8 cellular contexts compared by ENCODE assay signal in the genomic region with DNA sequence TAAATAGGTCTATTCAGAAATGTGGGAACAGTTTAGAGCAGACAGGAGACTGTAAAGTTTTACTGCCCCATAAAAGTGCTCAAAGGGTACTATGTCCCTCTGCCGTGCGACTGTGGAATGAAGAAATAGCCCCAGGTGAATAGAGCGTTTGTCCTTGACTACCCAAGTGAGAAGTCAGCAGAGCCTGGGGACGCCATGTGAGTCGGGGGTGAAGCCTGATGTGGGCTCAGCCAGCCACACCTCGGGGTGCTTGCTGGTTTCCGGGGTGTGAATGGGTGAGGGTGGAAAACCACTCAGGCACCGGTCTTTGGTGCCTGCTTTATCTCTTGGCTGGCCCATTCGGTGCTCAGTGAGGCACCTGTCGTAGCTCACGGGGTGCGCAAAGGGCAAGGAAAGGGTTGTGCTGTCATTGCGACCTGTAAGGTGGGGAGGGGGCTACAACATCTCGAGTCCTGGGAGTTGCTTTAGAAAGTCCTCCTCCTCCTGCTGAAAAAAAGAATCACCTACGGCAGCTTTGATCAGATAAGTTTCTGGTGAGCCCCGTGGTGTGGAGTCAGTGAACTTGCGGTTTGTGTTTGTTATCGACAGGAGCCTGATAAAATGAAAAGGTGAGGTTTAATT. TPM values are rescaled to one million over a fixed set of nuclear protein-coding genes. Genes with fewer than 3 reads are reported as not detected.
DNase-seq lines count a peak whose midpoint lies in the region; ATAC-seq, FAIRE-seq and TF ChIP-seq lines count a peak whose summit lies in the region.

No MANE protein-coding gene starts in this region.

- no peaks in the 10 kb centered on the region for H3K27me3 ChIP-seq in pancreas

- H3K27ac ChIP-seq in coronary artery = no peak overlapping the region
- H3K27ac ChIP-seq in pancreas = peak overlapping the region; percentile 61 to 87 (median 75)

- FAIRE-seq in pancreas (lab: Jason Lieb, UNC) = no peak

- no peaks in the 10 kb centered on the region for H3K9me3 ChIP-seq in pancreas

- intact Hi-C loops in pancreas (cut with DNase I) = loop anchor here in 1 of 3 donors (5.0 kb wide), 1 partner anchor 112 kb away; no protein-coding TSS in a partner anchor

- ATAC-seq in GM21737 (IDR thresholded peaks at IDR 0.05; ENCODE audit: unreplicated experiment) (peak; percentile 55), pancreas (peak; percentile 61 to 72 (median 66))

- H3K4me3 ChIP-seq in coronary artery (peak overlapping the region; percentile 61), pancreas (peak overlapping the region; percentile 28 to 49 (median 40))

- 26 to 34% methylated on average over 18 of the region's 18 CpGs for WGBS in pancreas, 2 donors

- H3K36me3 ChIP-seq in pancreas = no peaks in the 10 kb centered on the region

- peaks cover 0 to 3% (median 0%) of the 10 kb centered on the region in 3 donors for H3K4me1 ChIP-seq in pancreas

- DNase-seq in T-helper 1 cell (peak; percentile 7 to 31 (median 28)), coronary artery (ENCODE audit: low spot score) (no peak), pancreas (peak; percentile 17 to 60 (median 35)), AML-193 (lab: John Stamatoyannopoulos, UW) (no peak), NOMO-1 (lab: John Stamatoyannopoulos, UW; ENCODE audit: unreplicated experiment in 2 of 2) (no peak), SK-N-DZ (ENCODE audit: low spot score) (no peak), UCSD-AML1 (lab: John Stamatoyannopoulos, UW; ENCODE audit: unreplicated experiment) (no peak)

- TF ChIP-seq CTCF in coronary artery (IDR thresholded peaks at IDR 0.05) (no peak), pancreas (IDR thresholded peaks at IDR 0.05) (no peak)

RNA-seq across cellular contexts. Expression of a gene that starts 0.9 kb away (rescaled TPM):
- total RNA-seq in pancreas = 10 to 100 TPM; 17.6 to 39.2 (median 25.5) TPM
- polyA plus RNA-seq in pancreas = 10 to 100 TPM; 11.0 to 11.9 TPM
- polyA plus RNA-seq in SK-N-DZ (2014; cell fraction: cytosol; rRNA removed) = 27.6 and 36.5 TPM in 2 replicates
- 18.9 and 20.8 TPM in 2 replicates for polyA plus RNA-seq in SK-N-DZ (2014; cell fraction: nucleus; rRNA removed)

Comparison
In these comparisons a context has a peak if more than half of its experiments do, and no peak if none do; other contexts are left out.
1. DNase-seq: peak in T-helper 1 cell (5 of 5) and pancreas (6 of 6); none in coronary artery (single experiment), AML-193 (0 of 2), NOMO-1 (0 of 2), SK-N-DZ (single experiment) and UCSD-AML1 (single experiment).
2. H3K27ac ChIP-seq: peak in pancreas (4 of 4); none in coronary artery (0 of 2).